8 cellular contexts compared by ENCODE assay signal in genomic region chr19:58227964-58228583, GRCh38. TPM values are rescaled to one million over a fixed set of nuclear protein-coding genes. Genes with fewer than 3 reads are reported as not detected.
DNase-seq lines count a peak whose midpoint lies in the region; ATAC-seq and TF ChIP-seq lines count a peak whose summit lies in the region.

No MANE protein-coding gene starts in this region.

- no peak for TF ChIP-seq POLR2A in esophagus squamous epithelium (IDR thresholded peaks at IDR 0.05)

- H3K9me3 Mint-ChIP-seq in T-helper 2 cell treated with Interferon-gamma antibody and Interleukin-4, amounts not matched to agents 5 μg/mL and 100 μg/mL, for 36 hours, result peaks cover 41% of the 10 kb centered on the region

- WGBS in esophagus squamous epithelium, 2 donors, result 13 to 16% methylated on average over 10 to 15 of the region's 23 CpGs

- peak; percentile 5; the same call in 1 of the 2 replicates for ATAC-seq in Panc1

- peaks cover 7% of the 10 kb centered on the region for H4K20me1 ChIP-seq in osteoblast (ENCODE audit: insufficient read depth, low read length)

- H3K4me1 ChIP-seq in Panc1 (ENCODE audit: control insufficient read depth, insufficient read depth, low read length) (peaks cover 5% of the 10 kb centered on the region; the same call in 1 of the 2 replicates), esophagus squamous epithelium (peaks cover 6 to 21% (median 15%) of the 10 kb centered on the region in 3 donors), osteoblast (ENCODE audit: insufficient read depth, low read length) (peaks cover 15% of the 10 kb centered on the region)

- no peak for DNase-seq in T-helper 2 cell treated with Interferon-gamma antibody and Interleukin-4, amounts not matched to agents 5 μg/mL and 100 μg/mL, for 36 hours (ENCODE audit: low spot score)
- no peak for DNase-seq in T-helper 2 cell
- no peak for DNase-seq in Panc1 (ENCODE audit: low read depth, low spot score)
- DNase-seq in esophagus squamous epithelium (lab: John Stamatoyannopoulos, UW), result no peak
- DNase-seq in osteoblast (ENCODE audit: insufficient read length, low spot score, missing footprints), result peak; percentile 91
- no peak for DNase-seq in NCI-H1048 (lab: John Stamatoyannopoulos, UW)
- no peak for DNase-seq in occipital lobe (lab: John Stamatoyannopoulos, UW)
- DNase-seq in GOT3 (lab: John Stamatoyannopoulos, UW), result no peak

- H3K27ac ChIP-seq in Panc1 (ENCODE audit: low read length) (peak overlapping the region; percentile 92), esophagus squamous epithelium (peak overlapping the region; percentile 86 to 89 (median 87)), osteoblast (ENCODE audit: low read depth, low read length) (peak overlapping the region; percentile 66)

- H3K36me3 ChIP-seq in Panc1 (ENCODE audit: control insufficient read depth, insufficient read depth, low read length) (0 out of 2 replicates have a peak, but pooled peaks cover 11% of the 10 kb centered on the region), esophagus squamous epithelium (peaks cover 6 to 37% (median 12%) of the 10 kb centered on the region in 3 donors), osteoblast (ENCODE audit: insufficient read depth, low read length) (peaks cover 32% of the 10 kb centered on the region)

- no peaks in the 10 kb centered on the region for H3K27me3 Mint-ChIP-seq in T-helper 2 cell treated with Interferon-gamma antibody and Interleukin-4, amounts not matched to agents 5 μg/mL and 100 μg/mL, for 36 hours (ENCODE audit: low read depth)

- H3K4me2 ChIP-seq in osteoblast (ENCODE audit: insufficient read depth, low read length), result peak overlapping the region; percentile 85

- peaks cover 13% of the 10 kb centered on the region for H3K4me1 Mint-ChIP-seq in T-helper 2 cell treated with Interferon-gamma antibody and Interleukin-4, amounts not matched to agents 5 μg/mL and 100 μg/mL, for 36 hours (ENCODE audit: low read depth)

- no peaks in the 10 kb centered on the region for H3K27me3 ChIP-seq in Panc1 (ENCODE audit: control insufficient read depth, insufficient read depth, low read length)
- no peaks in the 10 kb centered on the region for H3K27me3 ChIP-seq in esophagus squamous epithelium
- no peaks in the 10 kb centered on the region for H3K27me3 ChIP-seq in osteoblast (ENCODE audit: insufficient read depth, low read length)

- H2AFZ ChIP-seq in osteoblast (ENCODE audit: low read length), result peak overlapping the region; percentile 98

- H3K27ac Mint-ChIP-seq in T-helper 2 cell treated with Interferon-gamma antibody and Interleukin-4, amounts not matched to agents 5 μg/mL and 100 μg/mL, for 36 hours, result peak overlapping the region; percentile 91

- TF ChIP-seq CTCF in Panc1 (IDR thresholded peaks at IDR 0.05), result no peak
- no peak for TF ChIP-seq CTCF in esophagus squamous epithelium (IDR thresholded peaks at IDR 0.05)
- no peak for TF ChIP-seq CTCF in osteoblast (IDR thresholded peaks at IDR 0.05; ENCODE audit: extremely low read depth, low read depth, low read length)

- H3K4me3 Mint-ChIP-seq in T-helper 2 cell treated with Interferon-gamma antibody and Interleukin-4, amounts not matched to agents 5 μg/mL and 100 μg/mL, for 36 hours, result peak overlapping the region; percentile 94

- TSS peak; percentile 97 for BruUV-seq in Panc1 (replicated peaks; lab: Mats Ljungman, UMichigan)

- H3K79me2 ChIP-seq in osteoblast (ENCODE audit: insufficient read depth, low read length), result peaks cover 21% of the 10 kb centered on the region

- CTCF ChIA-PET in Panc1 (lab: Charles Lee), result no interaction called here

- in situ Hi-C loops in Panc1 (cut with HindIII; ENCODE audit: low pct_unique_long_range_greater_than_20kb, low sequenced_read_pairs), result no loop called here

- intact Hi-C loops in Panc1 (cut with micrococcal nuclease; ENCODE audit: unreplicated experiment) (no loop called here), esophagus squamous epithelium (cut with DNase I) (no loop called here)

- H3K9me3 ChIP-seq in Panc1 (ENCODE audit: control insufficient read depth, insufficient read depth, low read depth, low read length) (peaks cover 16% of the 10 kb centered on the region; the same call in 1 of the 2 replicates), esophagus squamous epithelium (peaks cover 0 to 69% (median 19%) of the 10 kb centered on the region in 3 donors), osteoblast (ENCODE audit: low read depth, low read length) (no peaks in the 10 kb centered on the region)

- H3K4me3 ChIP-seq in Panc1 (ENCODE audit: low read depth in 2 of 2, low read length in 2 of 2) (peak overlapping the region; percentile 57 to 89), esophagus squamous epithelium (peak overlapping the region; percentile 60 to 88 (median 74)), osteoblast (ENCODE audit: insufficient read depth, low read length) (peak overlapping the region; percentile 89)

- POLR2A ChIA-PET in Panc1 (lab: Charles Lee), result interaction anchor here (0.8 kb wide), 1 partner anchor 45 kb away, joined by 9 read pairs; the partner anchor contains the start of gene ZNF274

- H3K36me3 Mint-ChIP-seq in T-helper 2 cell treated with Interferon-gamma antibody and Interleukin-4, amounts not matched to agents 5 μg/mL and 100 μg/mL, for 36 hours (ENCODE audit: low read depth), result peaks cover 41% of the 10 kb centered on the region

RNA-seq across cellular contexts. Expression of gene ZNF544, which starts 0.6 kb away (rescaled TPM):
- total RNA-seq in Panc1 (2021; ENCODE audit: unreplicated experiment) (48.5 TPM), esophagus squamous epithelium (10 to 100 TPM; 19.1 to 53.4 (median 36.0) TPM), osteoblast (22.1 and 32.9 TPM in 2 replicates), occipital lobe (63.8 TPM)
- 37.7 TPM for polyA plus RNA-seq in Panc1 (2012; ENCODE audit: insufficient read length)

RNA-seq across cellular contexts. Expression of gene ZNF274, which starts 45.2 kb away (rescaled TPM):
- total RNA-seq in Panc1 (2021; ENCODE audit: unreplicated experiment) (13.7 TPM), esophagus squamous epithelium (10 to 100 TPM; 20.4 to 28.6 (median 24.9) TPM), osteoblast (10.9 and 11.2 TPM in 2 replicates), occipital lobe (25.1 TPM)
- polyA plus RNA-seq in Panc1 (2012; ENCODE audit: insufficient read length), result 5.8 TPM

RNA-seq across cellular contexts. Expression of gene ZNF8, which starts 50.7 kb away (rescaled TPM):
- total RNA-seq in Panc1 (2021; ENCODE audit: unreplicated experiment), result 12.6 TPM
- 1.8 TPM for polyA plus RNA-seq in Panc1 (2012; ENCODE audit: insufficient read length)
- total RNA-seq in esophagus squamous epithelium, result 1 to 10 TPM; 3.5 to 6.7 (median 4.2) TPM
- 8.7 and 8.8 TPM in 2 replicates for total RNA-seq in osteoblast
- 17.2 TPM for total RNA-seq in occipital lobe
